8 cellular contexts compared by ENCODE assay signal in the genomic region with DNA sequence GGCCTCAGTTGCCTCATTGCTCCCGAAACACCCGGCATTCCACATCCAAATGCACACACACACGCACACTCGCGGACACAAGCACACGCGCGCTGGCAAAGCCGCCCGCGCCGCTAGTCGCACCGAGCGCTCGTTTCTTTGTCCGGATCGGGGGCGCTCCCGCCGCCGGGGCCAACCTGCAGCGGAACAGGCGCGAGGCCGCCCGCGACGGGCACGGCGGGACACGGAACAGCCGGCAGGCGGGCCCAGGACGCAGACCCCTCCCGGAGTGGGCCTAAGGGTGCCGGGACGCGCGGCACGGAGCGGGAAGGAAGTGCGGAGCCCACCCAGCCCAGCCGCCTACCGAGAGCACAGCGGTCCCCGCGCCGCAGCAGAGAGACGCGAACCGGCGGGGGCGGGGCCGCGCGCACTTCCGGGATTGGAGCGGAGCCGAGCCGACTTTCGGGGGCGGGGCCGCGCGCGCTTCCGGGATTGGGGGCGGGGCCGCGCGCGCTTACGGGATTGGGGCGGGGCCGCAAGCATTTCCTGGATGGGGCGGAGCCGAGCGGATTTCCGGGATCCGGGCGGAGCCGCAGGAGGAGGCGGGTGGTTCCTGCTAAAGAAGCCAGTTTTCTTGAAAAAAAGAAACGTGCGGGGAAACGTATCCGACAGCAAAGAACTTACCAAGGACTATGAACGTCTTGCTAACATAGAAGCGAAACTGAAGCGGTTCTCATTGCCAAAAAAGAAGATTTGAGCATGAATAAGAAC. TPM values are rescaled to one million over a fixed set of nuclear protein-coding genes. Genes with fewer than 3 reads are reported as not detected.
A peak's percentile ranks its signal among the peaks of the same experiment; 100 is the strongest.
DNase-seq lines count a peak whose midpoint lies in the region; ATAC-seq and TF ChIP-seq lines count a peak whose summit lies in the region.

A gene (minus strand): TSS at position 396 of the 750 bp plus-strand sequence. CDS start 1,498 bp downstream, outside the sequence.

- H3K4me2 ChIP-seq in Karpas-422 (ENCODE audit: low read depth, low read length, poor library complexity, severe bottlenecking): peak within 1 kb of the TSS; percentile 81

- no peaks in the 10 kb centered on the region for H3K9me2 ChIP-seq in Karpas-422 (replicated peaks; ENCODE audit: insufficient read depth, low read length)

- H3K4me3 ChIP-seq in Karpas-422 (ENCODE audit: low read length): peak within 1 kb of the TSS; percentile 98
- H3K4me3 ChIP-seq in esophagus muscularis mucosa: peak within 1 kb of the TSS; percentile 73 to 97 (median 84)

- peaks cover 12% of the 10 kb centered on the region; the same call in 1 of the 2 replicates for H4K20me1 ChIP-seq in Karpas-422 (ENCODE audit: insufficient read depth, low read depth, low read length)

- H3K9ac ChIP-seq in Karpas-422 (ENCODE audit: low read length): peak within 1 kb of the TSS; percentile 98

- H3K27me3 ChIP-seq in Karpas-422 (ENCODE audit: low read length) (no peaks in the 10 kb centered on the region), esophagus muscularis mucosa (no peaks in the 10 kb centered on the region)

- TF ChIP-seq CTCF in esophagus muscularis mucosa (IDR thresholded peaks at IDR 0.05): no peak

- 0% methylated on average over 34 of the region's 91 CpGs for WGBS in esophagus muscularis mucosa

- H3K36me3 ChIP-seq in Karpas-422 (ENCODE audit: insufficient read depth, low read length) (peaks cover 5% of the 10 kb centered on the region; the same call in 1 of the 2 replicates), esophagus muscularis mucosa (peaks cover 0 to 19% (median 9%) of the 10 kb centered on the region in 4 donors)

- intact Hi-C loops in esophagus muscularis mucosa (cut with DNase I): no loop called here

- peak within 1 kb of the TSS; percentile 97 to 98 for H3K4me3 Mint-ChIP-seq in activated T-cell treated with anti-CD3 and anti-CD28 coated beads, Interleukin-2, amount 50 U/mL, for 72 hours

- peaks cover 26% of the 10 kb centered on the region for H3K4me1 ChIP-seq in Karpas-422 (ENCODE audit: low read length)
- H3K4me1 ChIP-seq in esophagus muscularis mucosa: peaks cover 13 to 40% (median 39%) of the 10 kb centered on the region in 4 donors

- peaks cover 12 to 22% of the 10 kb centered on the region in 2 donors for H3K36me3 Mint-ChIP-seq in activated T-cell treated with anti-CD3 and anti-CD28 coated beads, Interleukin-2, amount 50 U/mL, for 72 hours (ENCODE audit: insufficient read depth in 2 of 2)

- no peaks in the 10 kb centered on the region for H3K27me3 Mint-ChIP-seq in activated T-cell treated with anti-CD3 and anti-CD28 coated beads, Interleukin-2, amount 50 U/mL, for 72 hours (ENCODE audit: low read depth)

- peak; percentile 67 for TF ChIP-seq POLR2A in esophagus muscularis mucosa (IDR thresholded peaks at IDR 0.05; ENCODE audit: low read depth)

- peak; percentile 69 for ATAC-seq in GM21723 (IDR thresholded peaks at IDR 0.05; ENCODE audit: unreplicated experiment)
- peak; percentile 79 to 81 for ATAC-seq in activated T-cell treated with anti-CD3 and anti-CD28 coated beads, Interleukin-2, amount 50 U/mL, for 72 hours (replicated peaks in 1 of 2)

- H3K9me3 ChIP-seq in Karpas-422 (ENCODE audit: low read length) (0 out of 2 replicates have a peak, but pooled peaks cover 2% of the 10 kb centered on the region), esophagus muscularis mucosa (no peaks in the 10 kb centered on the region)

- no peak within 1 kb of the TSS for H2AFZ ChIP-seq in Karpas-422 (ENCODE audit: low read length)

- peaks cover 24% of the 10 kb centered on the region for H3K79me2 ChIP-seq in Karpas-422 (ENCODE audit: low read length)

- H3K27ac Mint-ChIP-seq in activated T-cell treated with anti-CD3 and anti-CD28 coated beads, Interleukin-2, amount 50 U/mL, for 72 hours: peak within 1 kb of the TSS; percentile 99

- H3K4me1 Mint-ChIP-seq in activated T-cell treated with anti-CD3 and anti-CD28 coated beads, Interleukin-2, amount 50 U/mL, for 72 hours (ENCODE audit: low read depth): peaks cover 43% of the 10 kb centered on the region

- H3K27ac ChIP-seq in Karpas-422 (ENCODE audit: low read length) (peak within 1 kb of the TSS; percentile 97), esophagus muscularis mucosa (replicated peaks in 1 of 4) (peak within 1 kb of the TSS; percentile 84 to 97 (median 90))

- DNase-seq in DMS153 (lab: John Stamatoyannopoulos, UW): peak; percentile 84
- peak; percentile 98 for DNase-seq in Karpas-422
- DNase-seq in RKO (ENCODE audit: low spot score): peak; percentile 91
- DNase-seq in activated T-cell treated with anti-CD3 and anti-CD28 coated beads, Interleukin-2, amount 50 U/mL, for 72 hours: peak; percentile 95 to 97
- peak; percentile 98 for DNase-seq in esophagus muscularis mucosa (ENCODE audit: extremely low spot score)
- DNase-seq in myocyte (ENCODE audit: low read depth): peak; percentile 91
- DNase-seq in stimulated activated CD8-positive, alpha-beta memory T cell treated with anti-CD3 and anti-CD28 coated beads, Interleukin-7, amount 100 ng/mL, for 24 hours (ENCODE audit: low read depth): peak; percentile 84

- TF ChIP-seq EP300 in esophagus muscularis mucosa (IDR thresholded peaks at IDR 0.05): peak; percentile 84

- peaks cover 0 to 3% of the 10 kb centered on the region in 2 donors for H3K9me3 Mint-ChIP-seq in activated T-cell treated with anti-CD3 and anti-CD28 coated beads, Interleukin-2, amount 50 U/mL, for 72 hours

RNA-seq across cellular contexts. Expression of the gene that starts here (rescaled TPM):
- 92.4 and 147 TPM in 2 replicates for total RNA-seq in Karpas-422 (2014; rRNA removed; shearing (Covaris generic); ENCODE audit: low replicate concordance)
- 100 to 1,000 TPM; 256 to 300 TPM for total RNA-seq in activated T-cell treated with anti-CD3 and anti-CD28 coated beads, Interleukin-2, amount 50 U/mL, for 72 hours
- 10 to 100 TPM; 40.7 to 78.3 (median 69.7) TPM for total RNA-seq in esophagus muscularis mucosa
- 59.0 and 62.2 TPM in 2 replicates for total RNA-seq in myocyte
- 46.9 TPM for polyA plus RNA-seq in myocyte (2012)

Comparison
In these comparisons a context has a peak if more than half of its experiments do, and no peak if none do; other contexts are left out.
1. Peak in every context shown above with its lines: DNase-seq, ATAC-seq, H3K4me3 ChIP-seq and H3K27ac ChIP-seq.